ENCODE assay signal across 1 cellular context in the genomic region with DNA sequence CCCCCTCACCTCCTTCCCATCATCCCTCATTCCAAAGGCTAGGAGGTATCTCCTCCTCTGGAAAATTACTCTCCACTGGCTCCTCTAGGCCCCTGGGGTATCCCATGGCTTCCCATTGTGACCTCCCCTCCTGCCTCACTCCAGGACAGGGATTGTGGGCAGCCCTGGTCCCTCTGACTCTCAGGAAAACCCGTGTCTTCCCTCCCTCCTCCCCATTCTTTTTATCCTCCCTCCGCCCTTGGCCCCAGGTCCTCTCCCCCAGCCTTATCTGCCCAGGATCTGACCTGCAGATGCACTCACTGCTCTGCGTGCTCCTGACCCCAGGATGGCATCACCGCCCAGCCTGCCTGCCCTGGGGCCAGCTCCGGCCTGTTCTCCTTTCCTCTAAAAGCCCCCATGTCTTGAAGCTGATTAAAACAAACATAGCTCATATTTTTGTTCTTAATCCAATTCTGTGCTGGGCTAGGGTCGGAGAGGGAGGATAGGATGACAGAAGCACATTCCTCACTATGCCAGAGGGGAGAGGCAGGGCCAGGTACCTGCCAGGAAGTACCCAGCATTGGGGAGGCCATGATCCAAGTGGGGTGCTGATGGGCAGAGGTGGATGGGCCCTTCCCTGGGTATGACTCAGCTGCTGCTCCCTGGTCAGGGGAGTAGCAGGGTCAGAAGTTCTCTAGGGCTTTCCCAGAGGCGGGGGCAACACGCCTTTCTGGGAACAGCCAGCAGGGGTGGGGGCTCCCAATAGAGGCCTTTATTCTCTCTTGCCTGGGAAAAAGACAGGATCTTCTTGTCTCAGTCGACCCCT.
TF ChIP-seq lines count a peak whose summit lies in the region.

No MANE protein-coding gene starts in this region.

TF ChIP-seq in SK-N-SH treated with all-trans-retinoic acid at 6 μM for 48 hours, 23 proteins besides CTCF, POLR2A, EP300 and RAD21 (continued from another document):
- TF ChIP-seq, protein P1, sequence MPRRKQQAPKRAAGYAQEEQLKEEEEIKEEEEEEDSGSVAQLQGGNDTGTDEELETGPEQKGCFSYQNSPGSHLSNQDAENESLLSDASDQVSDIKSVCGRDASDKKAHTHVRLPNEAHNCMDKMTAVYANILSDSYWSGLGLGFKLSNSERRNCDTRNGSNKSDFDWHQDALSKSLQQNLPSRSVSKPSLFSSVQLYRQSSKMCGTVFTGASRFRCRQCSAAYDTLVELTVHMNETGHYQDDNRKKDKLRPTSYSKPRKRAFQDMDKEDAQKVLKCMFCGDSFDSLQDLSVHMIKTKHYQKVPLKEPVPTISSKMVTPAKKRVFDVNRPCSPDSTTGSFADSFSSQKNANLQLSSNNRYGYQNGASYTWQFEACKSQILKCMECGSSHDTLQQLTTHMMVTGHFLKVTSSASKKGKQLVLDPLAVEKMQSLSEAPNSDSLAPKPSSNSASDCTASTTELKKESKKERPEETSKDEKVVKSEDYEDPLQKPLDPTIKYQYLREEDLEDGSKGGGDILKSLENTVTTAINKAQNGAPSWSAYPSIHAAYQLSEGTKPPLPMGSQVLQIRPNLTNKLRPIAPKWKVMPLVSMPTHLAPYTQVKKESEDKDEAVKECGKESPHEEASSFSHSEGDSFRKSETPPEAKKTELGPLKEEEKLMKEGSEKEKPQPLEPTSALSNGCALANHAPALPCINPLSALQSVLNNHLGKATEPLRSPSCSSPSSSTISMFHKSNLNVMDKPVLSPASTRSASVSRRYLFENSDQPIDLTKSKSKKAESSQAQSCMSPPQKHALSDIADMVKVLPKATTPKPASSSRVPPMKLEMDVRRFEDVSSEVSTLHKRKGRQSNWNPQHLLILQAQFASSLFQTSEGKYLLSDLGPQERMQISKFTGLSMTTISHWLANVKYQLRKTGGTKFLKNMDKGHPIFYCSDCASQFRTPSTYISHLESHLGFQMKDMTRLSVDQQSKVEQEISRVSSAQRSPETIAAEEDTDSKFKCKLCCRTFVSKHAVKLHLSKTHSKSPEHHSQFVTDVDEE (CRISPR knock-in tag; IDR thresholded peaks at IDR 0.05) = peak; percentile 93
- TF ChIP-seq BACH2 (CRISPR knock-in tag; IDR thresholded peaks at IDR 0.05; ENCODE audit: borderline replicate concordance) (peak; percentile 60), ZNF70 (CRISPR knock-in tag; IDR thresholded peaks at IDR 0.05) (peak; percentile 74), ISL1 (CRISPR knock-in tag; IDR thresholded peaks at IDR 0.05) (0 out of 2 replicates have a peak, but pooled peaks have one; percentile 60)
